8 cellular contexts compared by ENCODE assay signal in genomic region chr16:68995011-68995504, GRCh38.
DNase-seq lines count a peak whose midpoint lies in the region; ATAC-seq, FAIRE-seq and TF ChIP-seq lines count a peak whose summit lies in the region.

No MANE protein-coding gene starts in this region.

- H3K36me3 ChIP-seq in BE2C (no peaks in the 10 kb centered on the region), suprapubic skin (no peaks in the 10 kb centered on the region)

- CTCF ChIA-PET in CD4-positive, alpha-beta T cell (lab: Charles Lee): no interaction called here

- no peaks in the 10 kb centered on the region for H3K27me3 ChIP-seq in BE2C
- H3K27me3 ChIP-seq in suprapubic skin: no peaks in the 10 kb centered on the region
- no peaks in the 10 kb centered on the region for H3K27me3 ChIP-seq in CD4-positive, alpha-beta T cell (ENCODE audit: control insufficient read depth, insufficient read depth, low read length)

- no peak for TF ChIP-seq EP300 in suprapubic skin (IDR thresholded peaks at IDR 0.05)

- no peak for ATAC-seq in omental fat pad (ENCODE audit: low FRiP score)
- ATAC-seq in activated naive CD4-positive, alpha-beta T cell treated with anti-CD3 and anti-CD28 coated beads, Interleukin-2, amount 50 U/mL, for 72 hours: no peak
- no peak for ATAC-seq in CD4-positive, alpha-beta T cell (ENCODE audit: poor library complexity)

- POLR2A ChIA-PET in CD4-positive, alpha-beta T cell (lab: Charles Lee): no interaction called here

- H3K4me3 ChIP-seq in BE2C (ENCODE audit: low read depth, low read length) (no peak overlapping the region), suprapubic skin (no peak overlapping the region)

- H3K9me3 ChIP-seq in BE2C (no peaks in the 10 kb centered on the region), suprapubic skin (no peaks in the 10 kb centered on the region)
- no peaks in the 10 kb centered on the region for H3K9me3 ChIP-seq in CD4-positive, alpha-beta T cell (ENCODE audit: control insufficient read depth, low read length)

- DNase-seq in BE2C (peak; percentile 38), HTR-8/SVneo (ENCODE audit: insufficient read length, low spot score) (peak; percentile 64), islet precursor cell (peak; percentile 81), omental fat pad (ENCODE audit: low spot score) (no peak), suprapubic skin (ENCODE audit: low spot score in 2 of 2) (no peak)
- no peak for DNase-seq in activated naive CD4-positive, alpha-beta T cell treated with anti-CD3 and anti-CD28 coated beads, Interleukin-2, amount 50 U/mL, for 72 hours (ENCODE audit: low spot score in 2 of 2)
- no peak for DNase-seq in CD4-positive, alpha-beta T cell

- no peaks in the 10 kb centered on the region for H3K36me3 Mint-ChIP-seq in activated naive CD4-positive, alpha-beta T cell treated with anti-CD3 and anti-CD28 coated beads, Interleukin-2, amount 50 U/mL, for 72 hours
- peaks cover 26% of the 10 kb centered on the region for H3K36me3 Mint-ChIP-seq in CD4-positive, alpha-beta T cell (ENCODE audit: low read depth)

- no peaks in the 10 kb centered on the region for H3K9me3 Mint-ChIP-seq in activated naive CD4-positive, alpha-beta T cell treated with anti-CD3 and anti-CD28 coated beads, Interleukin-2, amount 50 U/mL, for 72 hours
- H3K9me3 Mint-ChIP-seq in CD4-positive, alpha-beta T cell: no peaks in the 10 kb centered on the region

- no peaks in the 10 kb centered on the region for H3K27me3 Mint-ChIP-seq in CD4-positive, alpha-beta T cell

- no peak overlapping the region for H3K27ac Mint-ChIP-seq in activated naive CD4-positive, alpha-beta T cell treated with anti-CD3 and anti-CD28 coated beads, Interleukin-2, amount 50 U/mL, for 72 hours
- no peak overlapping the region for H3K27ac Mint-ChIP-seq in CD4-positive, alpha-beta T cell

- no peak overlapping the region for H3K4me3 Mint-ChIP-seq in CD4-positive, alpha-beta T cell

- no peaks in the 10 kb centered on the region for H3K4me1 ChIP-seq in BE2C
- H3K4me1 ChIP-seq in suprapubic skin: no peaks in the 10 kb centered on the region

- TF ChIP-seq POLR2A in suprapubic skin (IDR thresholded peaks at IDR 0.05): no peak

- H3K27ac ChIP-seq in VCaP: no peak overlapping the region
- no peak overlapping the region for H3K27ac ChIP-seq in suprapubic skin
- no peak overlapping the region for H3K27ac ChIP-seq in CD4-positive, alpha-beta T cell (ENCODE audit: low read depth, low read length)

- peak; percentile 74 for FAIRE-seq in HTR-8/SVneo (lab: Jason Lieb, UNC)

- TF ChIP-seq CTCF in BE2C (IDR thresholded peaks at IDR 0.05; ENCODE audit: low read depth, low read length): peak; percentile 70
- TF ChIP-seq CTCF in VCaP (conservative IDR thresholded peaks at IDR 0.05): peak; percentile 10; the same call in 1 of the 2 replicates
- TF ChIP-seq CTCF in omental fat pad (IDR thresholded peaks at IDR 0.05): no peak
- TF ChIP-seq CTCF in suprapubic skin (IDR thresholded peaks at IDR 0.05): peak in 1 of 2 donors; percentile 25
- no peak for TF ChIP-seq CTCF in CD4-positive, alpha-beta T cell (IDR thresholded peaks at IDR 0.05)

- intact Hi-C loops in CD4-positive, alpha-beta T cell (cut with DNase I, micrococcal nuclease): no loop called here

- no peaks in the 10 kb centered on the region for H3K4me1 Mint-ChIP-seq in CD4-positive, alpha-beta T cell (ENCODE audit: low read depth)

Comparison
In these comparisons a context has a peak if more than half of its experiments do, and no peak if none do; other contexts are left out.
1. DNase-seq: peak in BE2C (single experiment), HTR-8/SVneo (single experiment) and islet precursor cell (single experiment); none in omental fat pad (single experiment), suprapubic skin (0 of 2), activated naive CD4-positive, alpha-beta T cell treated with anti-CD3 and anti-CD28 coated beads, Interleukin-2, amount 50 U/mL, for 72 hours (0 of 2) and CD4-positive, alpha-beta T cell (0 of 10).
2. CTCF ChIP-seq: peak in BE2C (single experiment) and VCaP (single experiment); none in omental fat pad (0 of 3) and CD4-positive, alpha-beta T cell (single experiment).